Comparison of ENCODE assay signal across 8 cellular contexts in genomic region chr19:53103903-53104203, GRCh38. TPM values are rescaled to one million over a fixed set of nuclear protein-coding genes. Genes with fewer than 3 reads are reported as not detected.
DNase-seq lines count a peak whose midpoint lies in the region; ATAC-seq and TF ChIP-seq lines count a peak whose summit lies in the region.

No MANE protein-coding gene starts in this region.

- peak overlapping the region; percentile 78 for H3K4me2 ChIP-seq in GM23338
- H3K4me2 ChIP-seq in skeletal muscle satellite cell (ENCODE audit: low read length): peak overlapping the region; percentile 90

- ATAC-seq in GM23338 (peak; percentile 7; the same call in 2 of the 3 replicates), right cardiac atrium (peak in 1 of 2 donors; percentile 6), GM18868 (IDR thresholded peaks at IDR 0.05; ENCODE audit: unreplicated experiment) (no peak)

- no peaks in the 10 kb centered on the region for H3K27me3 ChIP-seq in GM23338 (ENCODE audit: insufficient read depth)
- H3K27me3 ChIP-seq in right cardiac atrium (ENCODE audit: control insufficient read depth, insufficient read depth): no peaks in the 10 kb centered on the region
- no peaks in the 10 kb centered on the region for H3K27me3 ChIP-seq in skeletal muscle satellite cell (ENCODE audit: control insufficient read depth, insufficient read depth, low read length)

- H3K4me1 Mint-ChIP-seq in GM23338: peaks cover 13% of the 10 kb centered on the region

- H3K79me2 ChIP-seq in GM23338 (replicated peaks; ENCODE audit: insufficient read depth): peaks cover 40% of the 10 kb centered on the region

- H3K9ac ChIP-seq in skeletal muscle satellite cell (ENCODE audit: low read depth, low read length): peak overlapping the region; percentile 96

- H3K36me3 ChIP-seq in GM23338 (ENCODE audit: insufficient read depth) (no peaks in the 10 kb centered on the region; the same call in 1 of the 2 replicates), skeletal muscle satellite cell (ENCODE audit: insufficient read depth, low read length) (peaks cover 2% of the 10 kb centered on the region)

- H3K4me1 ChIP-seq in GM23338 (ENCODE audit: insufficient read depth): peaks cover 13% of the 10 kb centered on the region
- peaks cover 4% of the 10 kb centered on the region for H3K4me1 ChIP-seq in right cardiac atrium (ENCODE audit: control insufficient read depth, insufficient read depth, low read length)
- peaks cover 15% of the 10 kb centered on the region for H3K4me1 ChIP-seq in skeletal muscle satellite cell (ENCODE audit: control insufficient read depth, insufficient read depth, low read length)

- no peak overlapping the region for H3K27ac ChIP-seq in GM23338 (ENCODE audit: low read depth)
- peak overlapping the region; percentile 78 for H3K27ac ChIP-seq in right cardiac atrium (ENCODE audit: low read length)

- H2AFZ ChIP-seq in GM23338: peak overlapping the region; percentile 99

- H3K36me3 Mint-ChIP-seq in GM23338 (ENCODE audit: low read depth): peaks cover 11% of the 10 kb centered on the region

- H3K9me2 ChIP-seq in GM23338 (ENCODE audit: insufficient read depth): no peaks in the 10 kb centered on the region

- H3K9me3 Mint-ChIP-seq in GM23338: no peaks in the 10 kb centered on the region; the same call in 2 of the 3 replicates

- 7% methylated on average over 12 of the region's 12 CpGs for WGBS in right cardiac atrium

- H3K27me3 Mint-ChIP-seq in GM23338 (ENCODE audit: insufficient read depth, low read depth, poor library complexity): peaks cover 7% of the 10 kb centered on the region

- H3K27ac Mint-ChIP-seq in GM23338: no peak overlapping the region; the same call in 1 of the 2 replicates

- peak overlapping the region; percentile 97 for H3K4me3 ChIP-seq in GM23338
- H3K4me3 ChIP-seq in WI38 (ENCODE audit: low read depth, low read length): peak overlapping the region; percentile 96
- peak overlapping the region; percentile 74 for H3K4me3 ChIP-seq in right cardiac atrium (ENCODE audit: low read length)
- H3K4me3 ChIP-seq in skeletal muscle satellite cell (ENCODE audit: low read length): peak overlapping the region; percentile 80

- no peaks in the 10 kb centered on the region for H3K9me3 ChIP-seq in right cardiac atrium (ENCODE audit: control insufficient read depth, low read length)
- H3K9me3 ChIP-seq in skeletal muscle satellite cell (replicated peaks; ENCODE audit: low read length): peaks cover under 1% of the 10 kb centered on the region

- intact Hi-C loops in right cardiac atrium (cut with DNase I) (no loop called here), posterior vena cava (cut with DNase I) (no loop called here)

- peaks cover 15% of the 10 kb centered on the region for H4K20me1 ChIP-seq in GM23338 (replicated peaks; ENCODE audit: insufficient read depth)

- TF ChIP-seq CTCF in GM23338 (conservative IDR thresholded peaks at IDR 0.05; ENCODE audit: low read depth in 2 of 2) (no peak), WI38 (IDR thresholded peaks at IDR 0.05; ENCODE audit: low read depth, low read length) (no peak)

- no peak for DNase-seq in GM23338 (ENCODE audit: low spot score)
- DNase-seq in right cardiac atrium: no peak
- no peak for DNase-seq in activated gamma-delta T cell treated with Interleukin-2 at 50 U/mL for 16 hours
- DNase-seq in posterior vena cava (ENCODE audit: low spot score): no peak
- DNase-seq in NAMALWA (ENCODE audit: low spot score): no peak

- no peaks in the 10 kb centered on the region for H3F3A ChIP-seq in GM23338 (replicated peaks; ENCODE audit: low read depth)

- peak overlapping the region; percentile 85 for H3K4me3 Mint-ChIP-seq in GM23338

TF ChIP-seq in GM23338, 12 proteins besides CTCF, POLR2A, EP300 and RAD21 (continues in another document):
- TF ChIP-seq ZNF462 (CRISPR knock-in tag; IDR thresholded peaks at IDR 0.05): no peak
- no peak for TF ChIP-seq NANOG (IDR thresholded peaks at IDR 0.05; ENCODE audit: borderline replicate concordance)
- no peak for TF ChIP-seq ZNF114 (CRISPR knock-in tag; IDR thresholded peaks at IDR 0.05)
- no peak for TF ChIP-seq POLR2AphosphoS5 (IDR thresholded peaks at IDR 0.05; ENCODE audit: low read depth)
- no peak for TF ChIP-seq EZH2phosphoT487 (IDR thresholded peaks at IDR 0.05; ENCODE audit: unreplicated experiment)
- TF ChIP-seq EZH2 (IDR thresholded peaks at IDR 0.05; ENCODE audit: low read depth, unreplicated experiment): no peak
- TF ChIP-seq STAT1 (IDR thresholded peaks at IDR 0.05; ENCODE audit: unreplicated experiment): no peak
- TF ChIP-seq JUNB (IDR thresholded peaks at IDR 0.05; ENCODE audit: unreplicated experiment): no peak

RNA-seq across cellular contexts. Expression of gene ZNF160, which starts 0.6 kb away (rescaled TPM):
- total RNA-seq in GM23338 (2014; rRNA removed; shearing (Covaris generic)): 37.6 and 48.7 TPM in 2 replicates
- polyA plus RNA-seq in GM23338 (2016; fragmentation: Nextera tagmentation; extraction: Ambion mirVana): 12.5 and 16.9 TPM in 2 replicates
- total RNA-seq in right cardiac atrium: 10 to 100 TPM; 15.9 to 23.1 (median 18.1) TPM
- 17.7 TPM for polyA plus RNA-seq in right cardiac atrium
- 29.7 and 35.6 TPM in 2 replicates for total RNA-seq in skeletal muscle satellite cell (2012; rRNA removed)
- total RNA-seq in posterior vena cava: 10 to 100 TPM; 23.1 to 26.2 TPM

RNA-seq across cellular contexts. Expression of gene ZNF415, which starts 28.9 kb away (rescaled TPM):
- 3.9 and 9.3 TPM in 2 replicates for total RNA-seq in GM23338 (2014; rRNA removed; shearing (Covaris generic))
- polyA plus RNA-seq in GM23338 (2016; fragmentation: Nextera tagmentation; extraction: Ambion mirVana) (7.9 and 9.2 TPM in 2 replicates), right cardiac atrium (20.4 TPM)
- total RNA-seq in right cardiac atrium (10 to 100 TPM; 20.7 to 26.8 (median 22.1) TPM), posterior vena cava (10 to 100 TPM in 1 of 2 donors, 1 to 10 TPM in 1; 9.1 to 11.8 TPM)
- total RNA-seq in skeletal muscle satellite cell (2012; rRNA removed): 1.5 and 2.5 TPM in 2 replicates

RNA-seq across cellular contexts. Expression of gene ZNF347, which starts 55.0 kb away (rescaled TPM):
- total RNA-seq in GM23338 (2014; rRNA removed; shearing (Covaris generic)): 10.8 and 11.9 TPM in 2 replicates
- polyA plus RNA-seq in GM23338 (2016; fragmentation: Nextera tagmentation; extraction: Ambion mirVana) (3.4 and 4.6 TPM in 2 replicates), right cardiac atrium (3.1 TPM)
- total RNA-seq in right cardiac atrium (1 to 10 TPM; 6.3 to 7.9 (median 7.3) TPM), posterior vena cava (10 to 100 TPM; 11.5 to 14.1 TPM)
- total RNA-seq in skeletal muscle satellite cell (2012; rRNA removed): 3.7 and 4.8 TPM in 2 replicates

RNA-seq across cellular contexts. Expression of gene ERVV-2, which starts 59.3 kb away (rescaled TPM):
- total RNA-seq in GM23338 (2014; rRNA removed; shearing (Covaris generic)): 0.87 and 1.4 TPM in 2 replicates
- polyA plus RNA-seq in GM23338 (2016; fragmentation: Nextera tagmentation; extraction: Ambion mirVana): 0.59 and 0.74 TPM in 2 replicates
- not detected for total RNA-seq in right cardiac atrium
- not detected for polyA plus RNA-seq in right cardiac atrium
- total RNA-seq in skeletal muscle satellite cell (2012; rRNA removed): not detected in 2 replicates
- total RNA-seq in posterior vena cava: not detected
